Comparison of ENCODE assay signal across 1 cellular context in genomic region chr10:122308487-122309141, GRCh38.
TF ChIP-seq lines count a peak whose summit lies in the region.

No MANE protein-coding gene starts in this region.

TF ChIP-seq in endothelial cell of umbilical vein, 7 proteins besides CTCF, POLR2A, EP300 and RAD21:
- TF ChIP-seq MYC (IDR thresholded peaks at IDR 0.05; ENCODE audit: low read depth, low read length) = no peak
- TF ChIP-seq JUN (IDR thresholded peaks at IDR 0.05; ENCODE audit: borderline replicate concordance, insufficient read depth, insufficient read length, low read depth) = no peak
- TF ChIP-seq, protein P1, sequence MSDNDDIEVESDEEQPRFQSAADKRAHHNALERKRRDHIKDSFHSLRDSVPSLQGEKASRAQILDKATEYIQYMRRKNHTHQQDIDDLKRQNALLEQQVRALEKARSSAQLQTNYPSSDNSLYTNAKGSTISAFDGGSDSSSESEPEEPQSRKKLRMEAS (IDR thresholded peaks at IDR 0.05; ENCODE audit: insufficient read depth, insufficient read length) = no peak
- TF ChIP-seq EZH2 (IDR thresholded peaks at IDR 0.05; ENCODE audit: borderline replicate concordance, low read depth, low read length, severe bottlenecking) = no peak
- TF ChIP-seq POLR2AphosphoS5 (IDR thresholded peaks at IDR 0.05; ENCODE audit: insufficient read depth, low read depth, low read length) = no peak
- TF ChIP-seq FOS (IDR thresholded peaks at IDR 0.05; ENCODE audit: borderline replicate concordance, insufficient read depth, low read length) = no peak
- no peak for TF ChIP-seq GATA2 (IDR thresholded peaks at IDR 0.05; ENCODE audit: insufficient read depth, insufficient read length, low read depth, low read length)
